10 cellular contexts compared by ENCODE assay signal in genomic region chr10:87925570-87925969, GRCh38.
DNase-seq lines count a peak whose midpoint lies in the region; ATAC-seq and TF ChIP-seq lines count a peak whose summit lies in the region.
"Had no signal": no experiment of that assay in that cellular context is flagged by ENCODE, and none has a peak within 500 bp of the region (broad histone marks: within the 10 kb centered on the region; RNA-seq: fewer than 3 reads in every experiment).

No MANE protein-coding gene starts in this region.

- H3K36me3 Mint-ChIP-seq in activated B cell treated with CpG ODN at 0.5 μM for 24 hours (ENCODE audit: low read depth), result peaks cover 77% of the 10 kb centered on the region
- H3K36me3 Mint-ChIP-seq in naive thymus-derived CD8-positive, alpha-beta T cell, result peaks cover 25 to 55% (median 52%) of the 10 kb centered on the region in 3 donors

- H3F3A ChIP-seq in PC-9 (ENCODE audit: insufficient read depth, low read depth), result no peaks in the 10 kb centered on the region

- H3K9me3 ChIP-seq in PC-9 (ENCODE audit: insufficient read depth, low read depth), result no peaks in the 10 kb centered on the region
- no peaks in the 10 kb centered on the region for H3K9me3 ChIP-seq in ascending aorta

- H3K4me3 ChIP-seq in PC-9 (no peak overlapping the region), ascending aorta (no peak overlapping the region)

- H3K4me1 ChIP-seq in PC-9 (replicated peaks; ENCODE audit: insufficient read depth), result no peaks in the 10 kb centered on the region
- peaks cover 10 to 32% of the 10 kb centered on the region in 2 donors for H3K4me1 ChIP-seq in ascending aorta

- no peaks in the 10 kb centered on the region for H4K20me1 ChIP-seq in PC-9 (ENCODE audit: insufficient read depth)

- TF ChIP-seq CTCF in activated B cell treated with CpG ODN at 0.5 μM for 24 hours (IDR thresholded peaks at IDR 0.05), result no peak
- TF ChIP-seq CTCF in PC-9 (conservative IDR thresholded peaks at IDR 0.05), result no peak
- no peak for TF ChIP-seq CTCF in ascending aorta (IDR thresholded peaks at IDR 0.05)

- H3K4me2 ChIP-seq in PC-9, result no peak overlapping the region

- H3K27ac ChIP-seq in PC-9 (no peak overlapping the region), ascending aorta (no peak overlapping the region)
- H3K27ac ChIP-seq: WERI-Rb-1 had no signal

- peaks cover 88% of the 10 kb centered on the region for H3K4me1 Mint-ChIP-seq in activated B cell treated with CpG ODN at 0.5 μM for 24 hours
- peaks cover 37 to 94% (median 88%) of the 10 kb centered on the region in 4 donors for H3K4me1 Mint-ChIP-seq in naive thymus-derived CD8-positive, alpha-beta T cell

- no peaks in the 10 kb centered on the region for H3K27me3 ChIP-seq in PC-9 (ENCODE audit: insufficient read depth, low read depth)
- no peaks in the 10 kb centered on the region for H3K27me3 ChIP-seq in ascending aorta

- no TSS peak for BruUV-seq in PC-9 (replicated peaks; lab: Mats Ljungman, UMichigan)

- no peaks in the 10 kb centered on the region for H3K27me3 Mint-ChIP-seq in activated B cell treated with CpG ODN at 0.5 μM for 24 hours
- no peaks in the 10 kb centered on the region for H3K27me3 Mint-ChIP-seq in naive thymus-derived CD8-positive, alpha-beta T cell

- peaks cover 4% of the 10 kb centered on the region for H3K9me3 Mint-ChIP-seq in activated B cell treated with CpG ODN at 0.5 μM for 24 hours
- peaks cover 0 to 9% (median 2%) of the 10 kb centered on the region in 9 donors for H3K9me3 Mint-ChIP-seq in naive thymus-derived CD8-positive, alpha-beta T cell

- CTCF ChIA-PET in HEK293T (lab: Yijun Ruan, JAX), result interaction anchor here (0.8 kb wide), 1 partner anchor 75 kb away, joined by 3 read pairs; no protein-coding TSS in a partner anchor
- CTCF ChIA-PET in activated B cell treated with CpG ODN at 0.5 μM for 24 hours (lab: Charles Lee), result no interaction called here
- CTCF ChIA-PET in PC-9 (lab: Charles Lee), result no interaction called here

- peak overlapping the region; percentile 1 for H3K27ac Mint-ChIP-seq in activated B cell treated with CpG ODN at 0.5 μM for 24 hours
- H3K27ac Mint-ChIP-seq in naive thymus-derived CD8-positive, alpha-beta T cell, result peak overlapping the region in 6 of 10 donors; percentile 4 to 68 (median 38)

- H3K36me3 ChIP-seq in PC-9 (ENCODE audit: low read depth), result 0 out of 2 replicates have a peak, but pooled peaks cover 3% of the 10 kb centered on the region
- H3K36me3 ChIP-seq in ascending aorta, result no peaks in the 10 kb centered on the region

- peak; percentile 18 for DNase-seq in HEK293T (ENCODE audit: extremely low spot score)
- peak; percentile 19 for DNase-seq in NCI-H2107 (lab: John Stamatoyannopoulos, UW)
- DNase-seq in activated B cell treated with CpG ODN at 0.5 μM for 24 hours, result no peak
- no peak for DNase-seq in naive thymus-derived CD8-positive, alpha-beta T cell
- no peak for DNase-seq in PC-9
- DNase-seq in ascending aorta (ENCODE audit: low spot score in 2 of 2), result no peak
- DNase-seq: stimulated activated CD4-positive, alpha-beta T cell treated with anti-CD3 and anti-CD28 coated beads, Interleukin-2, amount 100 ng/mL, for 24 hours; WERI-Rb-1 had no signal

- no peak overlapping the region for H2AFZ ChIP-seq in PC-9

- no peak for ATAC-seq in activated B cell treated with CpG ODN at 0.5 μM for 24 hours (ENCODE audit: low read depth)
- no peak for ATAC-seq in naive thymus-derived CD8-positive, alpha-beta T cell
- no peak for ATAC-seq in GM21367 (IDR thresholded peaks at IDR 0.05; ENCODE audit: unreplicated experiment)
- ATAC-seq in GM21717 (IDR thresholded peaks at IDR 0.05; ENCODE audit: unreplicated experiment), result no peak

- intact Hi-C loops in activated B cell treated with CpG ODN at 0.5 μM for 24 hours (cut with micrococcal nuclease) (no loop called here), PC-9 (cut with micrococcal nuclease; ENCODE audit: unreplicated experiment) (loop anchor here (10.0 kb wide), 1 partner anchor 51 kb away; no protein-coding TSS in a partner anchor), ascending aorta (cut with DNase I) (no loop called here)

- no peaks in the 10 kb centered on the region for H3K9me2 ChIP-seq in PC-9 (ENCODE audit: insufficient read depth)

- POLR2A ChIA-PET in HEK293T (lab: Yijun Ruan, JAX) (no interaction called here), activated B cell treated with CpG ODN at 0.5 μM for 24 hours (lab: Charles Lee) (interaction anchor here (0.7 kb wide), 1 partner anchor 21 kb away, joined by 3 read pairs; no protein-coding TSS in a partner anchor), PC-9 (lab: Charles Lee; ENCODE audit: unreplicated experiment) (no interaction called here)
- POLR2A ChIA-PET in naive thymus-derived CD8-positive, alpha-beta T cell (lab: Charles Lee), result interaction anchor here (1.0 kb wide), 1 partner anchor 63 kb away, joined by 4 read pairs; no protein-coding TSS in a partner anchor

- no peak overlapping the region for H3K4me3 Mint-ChIP-seq in activated B cell treated with CpG ODN at 0.5 μM for 24 hours
- H3K4me3 Mint-ChIP-seq in naive thymus-derived CD8-positive, alpha-beta T cell, result peak overlapping the region in 5 of 10 donors; percentile 10 to 50 (median 22)

- peaks cover 75% of the 10 kb centered on the region for H3K79me2 ChIP-seq in PC-9 (ENCODE audit: low read depth)

TF ChIP-seq in HEK293T, 16 proteins besides CTCF, POLR2A, EP300 and RAD21:
- TF ChIP-seq HDGF (IDR thresholded peaks at IDR 0.05; ENCODE audit: borderline replicate concordance), result no peak
- no peak for TF ChIP-seq L3MBTL2 (conservative IDR thresholded peaks at IDR 0.05)
- TF ChIP-seq PKNOX1 (IDR thresholded peaks at IDR 0.05), result no peak
- no peak for TF ChIP-seq FOXA1 (IDR thresholded peaks at IDR 0.05)
- TF ChIP-seq SUZ12 (IDR thresholded peaks at IDR 0.05), result no peak
- no peak for TF ChIP-seq NFRKB (IDR thresholded peaks at IDR 0.05)
- TF ChIP-seq FOXM1 (IDR thresholded peaks at IDR 0.05; ENCODE audit: borderline replicate concordance), result no peak
- TF ChIP-seq SP1 (IDR thresholded peaks at IDR 0.05), result no peak
- no peak for TF ChIP-seq FOXK2 (IDR thresholded peaks at IDR 0.05)
- TF ChIP-seq ELF4 (IDR thresholded peaks at IDR 0.05), result no peak
- TF ChIP-seq CTBP1 (IDR thresholded peaks at IDR 0.05; ENCODE audit: borderline replicate concordance), result no peak
- no peak for TF ChIP-seq TARDBP (IDR thresholded peaks at IDR 0.05)
- no peak for TF ChIP-seq BHLHE40 (IDR thresholded peaks at IDR 0.05; ENCODE audit: borderline replicate concordance)
- no peak for TF ChIP-seq ZNF384 (IDR thresholded peaks at IDR 0.05)
- TF ChIP-seq ARNT (IDR thresholded peaks at IDR 0.05), result no peak
- no peak for TF ChIP-seq LEF1 (IDR thresholded peaks at IDR 0.05; ENCODE audit: borderline replicate concordance)

Comparison
In these comparisons a context has a peak if more than half of its experiments do, and no peak if none do; other contexts are left out.
1. DNase-seq: peak in HEK293T (single experiment) and NCI-H2107 (single experiment); none in activated B cell treated with CpG ODN at 0.5 μM for 24 hours (single experiment), naive thymus-derived CD8-positive, alpha-beta T cell (0 of 10), PC-9 (0 of 2) and ascending aorta (0 of 2).
2. POLR2A ChIA-PET loops: an anchor here in activated B cell treated with CpG ODN at 0.5 μM for 24 hours (0.7 kb wide) and naive thymus-derived CD8-positive, alpha-beta T cell (1.0 kb wide); none called in HEK293T and PC-9.